Comparison of ENCODE assay signal across 12 cellular contexts in genomic region chr18:80183273-80184050, GRCh38.
"Had no signal": no experiment of that assay in that cellular context is flagged by ENCODE, and none has a peak within 500 bp of the region (broad histone marks: within the 10 kb centered on the region; RNA-seq: fewer than 3 reads in every experiment).

No MANE protein-coding gene starts in this region.

- FAIRE-seq: endometrium had no signal

- H3K36me3 Mint-ChIP-seq: activated naive CD4-positive, alpha-beta T cell treated with anti-CD3 and anti-CD28 coated beads, Interleukin-2, amount 10 ng/mL, durations not matched to agents 7 days and 5 days; stimulated activated effector memory CD8-positive, alpha-beta T cell treated with anti-CD3 and anti-CD28 coated beads, Interleukin-12 subunit alpha, Interleukin-12 subunit beta, amount 100 ng/mL, for 72 hours; T-cell had no signal

- H3K4me1 Mint-ChIP-seq: activated naive CD4-positive, alpha-beta T cell treated with anti-CD3 and anti-CD28 coated beads, Interleukin-2, amount 10 ng/mL, durations not matched to agents 7 days and 5 days had no signal

- H3K4me3 Mint-ChIP-seq: activated naive CD4-positive, alpha-beta T cell treated with anti-CD3 and anti-CD28 coated beads, Interleukin-2, amount 10 ng/mL, durations not matched to agents 7 days and 5 days; stimulated activated effector memory CD8-positive, alpha-beta T cell treated with anti-CD3 and anti-CD28 coated beads, Interleukin-12 subunit alpha, Interleukin-12 subunit beta, amount 100 ng/mL, for 72 hours; T-cell had no signal

- H3K27ac Mint-ChIP-seq: activated naive CD4-positive, alpha-beta T cell treated with anti-CD3 and anti-CD28 coated beads, Interleukin-2, amount 10 ng/mL, durations not matched to agents 7 days and 5 days; stimulated activated effector memory CD8-positive, alpha-beta T cell treated with anti-CD3 and anti-CD28 coated beads, Interleukin-12 subunit alpha, Interleukin-12 subunit beta, amount 100 ng/mL, for 72 hours; T-cell had no signal

- H3K9me3 Mint-ChIP-seq: stimulated activated effector memory CD8-positive, alpha-beta T cell treated with anti-CD3 and anti-CD28 coated beads, Interleukin-12 subunit alpha, Interleukin-12 subunit beta, amount 100 ng/mL, for 72 hours; T-cell had no signal

- H3K27me3 ChIP-seq: esophagus squamous epithelium, tibial nerve had no signal

- DNase-seq: activated CD4-positive, alpha-beta T cell treated with anti-CD3 and anti-CD28 coated beads for 4 hours; activated CD8-positive, alpha-beta memory T cell treated with anti-CD3 and anti-CD28 coated beads for 24 hours; activated naive CD4-positive, alpha-beta T cell treated with anti-CD3 and anti-CD28 coated beads, Interleukin-2, amount 10 ng/mL, durations not matched to agents 7 days and 5 days; amniotic stem cell; esophagus squamous epithelium; foreskin fibroblast; islet precursor cell; T-cell; T1000 had no signal

- H3K27ac ChIP-seq: tibial nerve had no signal

- ATAC-seq: stimulated activated effector memory CD8-positive, alpha-beta T cell treated with anti-CD3 and anti-CD28 coated beads, Interleukin-12 subunit alpha, Interleukin-12 subunit beta, amount 100 ng/mL, for 72 hours; T-cell had no signal
